16 cellular contexts compared by ENCODE assay signal in genomic region chr4:80610199-80610598, GRCh38.
"Had no signal": no experiment of that assay in that cellular context is flagged by ENCODE, and none has a peak within 500 bp of the region (broad histone marks: within the 10 kb centered on the region; RNA-seq: fewer than 3 reads in every experiment).

No MANE protein-coding gene starts in this region.

- H3K4me3 ChIP-seq: left lung, pancreas, stomach had no signal

- H3K4me1 Mint-ChIP-seq: central memory CD8-positive, alpha-beta T cell had no signal

- H3K27me3 Mint-ChIP-seq: activated naive CD8-positive, alpha-beta T cell; central memory CD8-positive, alpha-beta T cell had no signal

- H3K4me1 ChIP-seq: pancreas had no signal

- H3K36me3 ChIP-seq: left lung, pancreas, stomach had no signal

- DNase-seq: activated effector memory CD4-positive, alpha-beta T cell treated with Interleukin-2 at 50 U/mL for 16 hours; activated T-cell treated with anti-CD3 and anti-CD28 coated beads, Interleukin-2, amount 50 U/mL, for 1 hour; amygdala; effector memory CD4-positive, alpha-beta T cell; left lung; mesenchymal stem cell; pancreas; retina; stimulated activated CD4-positive, alpha-beta T cell treated with anti-CD3 and anti-CD28 coated beads, Interleukin-4, amount 100 ng/mL, for 24 hours; stomach had no signal

- H3K9me3 Mint-ChIP-seq: brain had no signal

- H3K27me3 ChIP-seq: left lung had no signal

- ATAC-seq: activated CD4-positive, CD25-positive, alpha-beta regulatory T cell treated with anti-CD3 and anti-CD28 coated beads, Interleukin-2, amount 50 U/mL, for 24 hours; pancreas had no signal

- H3K9me3 ChIP-seq: left lung, pancreas, stomach had no signal

- H3K36me3 Mint-ChIP-seq: activated naive CD8-positive, alpha-beta T cell; brain had no signal

- H3K27ac Mint-ChIP-seq: activated naive CD8-positive, alpha-beta T cell; brain had no signal

- FAIRE-seq: frontal cortex, keratinocyte, pancreas had no signal

- H3K4me3 Mint-ChIP-seq: activated naive CD8-positive, alpha-beta T cell; brain; central memory CD8-positive, alpha-beta T cell had no signal
